Comparison of ENCODE assay signal across 11 cellular contexts in the genomic region with DNA sequence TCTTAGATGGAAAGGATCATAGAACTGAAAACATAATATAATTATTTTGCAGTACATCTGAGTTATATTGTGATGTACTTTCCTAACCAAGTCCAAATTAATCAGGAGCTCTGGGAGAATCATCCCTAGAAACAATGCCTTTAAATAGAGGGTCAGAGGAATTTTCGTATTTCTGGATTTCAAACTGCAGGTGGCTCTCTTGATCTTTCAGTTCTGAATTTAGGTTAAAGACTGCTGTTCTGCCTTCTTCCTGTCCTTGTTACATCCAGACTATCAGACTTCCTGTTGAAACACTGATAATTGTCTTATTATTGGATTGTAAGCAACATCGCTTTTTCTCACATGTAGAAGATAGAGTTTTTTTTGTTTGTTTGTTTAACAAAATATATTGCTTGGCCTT.
DNase-seq lines count a peak whose midpoint lies in the region; ATAC-seq and TF ChIP-seq lines count a peak whose summit lies in the region.
"Had no signal": no experiment of that assay in that cellular context is flagged by ENCODE, and none has a peak within 500 bp of the region (broad histone marks: within the 10 kb centered on the region; RNA-seq: fewer than 3 reads in every experiment).

No MANE protein-coding gene starts in this region.

- no peak overlapping the region for H3K4me3 ChIP-seq in HEK293 (ENCODE audit: low read depth, low read length)

- no peak overlapping the region for H3K27ac ChIP-seq in HEK293 (ENCODE audit: extremely low read depth, low read depth, low read length)

- no peak for ATAC-seq in GM21737 (IDR thresholded peaks at IDR 0.05; ENCODE audit: unreplicated experiment)
- ATAC-seq in GM21723 (IDR thresholded peaks at IDR 0.05; ENCODE audit: unreplicated experiment): no peak
- no peak for ATAC-seq in GM19023 (IDR thresholded peaks at IDR 0.05; ENCODE audit: unreplicated experiment)

- H3K4me3 Mint-ChIP-seq in brain (no peak overlapping the region), neural crest cell (no peak overlapping the region)
- H3K4me3 Mint-ChIP-seq: activated naive CD4-positive, alpha-beta T cell treated with anti-CD3 and anti-CD28 coated beads, Interleukin-2, amount 50 U/mL, for 24 hours had no signal

- TF ChIP-seq CTCF in HEK293 (tag by site-specific recombination; IDR thresholded peaks at IDR 0.05): no peak
- peak; percentile 30 to 58 for TF ChIP-seq CTCF in brain (conservative IDR thresholded peaks at IDR 0.05)
- TF ChIP-seq CTCF in neural crest cell (conservative IDR thresholded peaks at IDR 0.05): peak; percentile 54

- no peaks in the 10 kb centered on the region for H3K9me3 ChIP-seq in HEK293 (ENCODE audit: control insufficient read depth, insufficient read depth, low read depth, low read length)

- DNase-seq in NCI-H2029 treated with DMSO at 0.1 percent for 48 hours (lab: John Stamatoyannopoulos, UW): peak; percentile 52
- no peak for DNase-seq in neural crest cell (ENCODE audit: low read depth, low spot score)
- DNase-seq in central memory CD4-positive, alpha-beta T cell: no peak
- DNase-seq: NCI-H526 treated with DMSO at 0.1 percent for 48 hours; stimulated activated CD4-positive, alpha-beta T cell treated with anti-CD3 and anti-CD28 coated beads, Interleukin-2, amount 100 ng/mL, for 24 hours had no signal

- H3K4me1 ChIP-seq in HEK293 (ENCODE audit: control insufficient read depth, insufficient read depth, low read length): no peaks in the 10 kb centered on the region

- POLR2A ChIA-PET in HEK293 (lab: Yijun Ruan, JAX): interaction anchor here (0.5 kb wide), 1 partner anchor 402 kb away, joined by 4 read pairs; no protein-coding TSS in a partner anchor

- peaks cover 0 to 7% (median 0%) of the 10 kb centered on the region in 5 experiments for H3K9me3 Mint-ChIP-seq in brain
- H3K9me3 Mint-ChIP-seq in neural crest cell: peaks cover 7% of the 10 kb centered on the region
- H3K9me3 Mint-ChIP-seq: activated naive CD4-positive, alpha-beta T cell treated with anti-CD3 and anti-CD28 coated beads, Interleukin-2, amount 50 U/mL, for 24 hours had no signal

- CTCF ChIA-PET in HEK293 (lab: Yijun Ruan, JAX): no interaction called here

- H3K27ac Mint-ChIP-seq in brain (peak overlapping the region in 1 of 5 experiments; percentile 5), neural crest cell (ENCODE audit: unreplicated experiment) (no peak overlapping the region)
- H3K27ac Mint-ChIP-seq: activated naive CD4-positive, alpha-beta T cell treated with anti-CD3 and anti-CD28 coated beads, Interleukin-2, amount 50 U/mL, for 24 hours had no signal

- H3K27me3 Mint-ChIP-seq in brain: no peaks in the 10 kb centered on the region
- H3K27me3 Mint-ChIP-seq in neural crest cell (ENCODE audit: low read depth): no peaks in the 10 kb centered on the region
- H3K27me3 Mint-ChIP-seq: activated naive CD4-positive, alpha-beta T cell treated with anti-CD3 and anti-CD28 coated beads, Interleukin-2, amount 50 U/mL, for 24 hours had no signal

- H3K36me3 Mint-ChIP-seq in brain (no peaks in the 10 kb centered on the region), neural crest cell (ENCODE audit: low read depth) (peaks cover 6% of the 10 kb centered on the region)

- peaks cover 12% of the 10 kb centered on the region for H3K4me1 Mint-ChIP-seq in brain
- H3K4me1 Mint-ChIP-seq in neural crest cell: peaks cover 30% of the 10 kb centered on the region
- H3K4me1 Mint-ChIP-seq: activated naive CD4-positive, alpha-beta T cell treated with anti-CD3 and anti-CD28 coated beads, Interleukin-2, amount 50 U/mL, for 24 hours had no signal

- H3K36me3 ChIP-seq in HEK293 (ENCODE audit: control insufficient read depth in 2 of 2, insufficient read depth in 1 of 2, low read length in 2 of 2): no peaks in the 10 kb centered on the region

TF ChIP-seq in HEK293, 187 proteins besides CTCF, POLR2A, EP300 and RAD21:
- TF ChIP-seq ZNF654 (tag by site-specific recombination; IDR thresholded peaks at IDR 0.05; ENCODE audit: low read depth): peak; percentile 7; the same call in 1 of the 2 replicates
- TF ChIP-seq HOXC10 (CRISPR knock-in tag; IDR thresholded peaks at IDR 0.05): no peak
- no peak for TF ChIP-seq ZNF776 (tag by site-specific recombination; IDR thresholded peaks at IDR 0.05; ENCODE audit: borderline replicate concordance)
